Comparison of ENCODE assay signal across 12 cellular contexts in genomic region chr11:130054966-130055365, GRCh38.
"Had no signal": no experiment of that assay in that cellular context is flagged by ENCODE, and none has a peak within 500 bp of the region (broad histone marks: within the 10 kb centered on the region; RNA-seq: fewer than 3 reads in every experiment).

No MANE protein-coding gene starts in this region.

- H3K36me3 ChIP-seq: gastroesophageal sphincter, ovary, right atrium auricular region, sigmoid colon had no signal

- ATAC-seq: gastroesophageal sphincter; naive thymus-derived CD4-positive, alpha-beta T cell; stimulated activated naive B cell treated with anti-CD40 and anti-IgM and Interleukin-4, amounts not matched to agents 10 μg/mL and 1 μg/mL and 100 μg/mL, for 72 hours had no signal

- H3K9me3 ChIP-seq: gastroesophageal sphincter, ovary, right atrium auricular region, sigmoid colon had no signal

- H3K27me3 ChIP-seq: gastroesophageal sphincter, ovary, right atrium auricular region, sigmoid colon had no signal

- DNase-seq: effector CD4-positive, alpha-beta T cell; immature natural killer cell; naive thymus-derived CD4-positive, alpha-beta T cell; ovary; sigmoid colon; stimulated activated CD4-positive, alpha-beta T cell treated with anti-CD3 and anti-CD28 coated beads, Interleukin-2, amount 100 ng/mL, for 24 hours; stimulated activated CD4-positive, alpha-beta T cell treated with anti-CD3 and anti-CD28 coated beads, Interleukin-4, amount 100 ng/mL, for 4 hours; stimulated activated naive B cell treated with anti-CD40 and anti-IgM and Interleukin-4, amounts not matched to agents 10 μg/mL and 1 μg/mL and 100 μg/mL, for 72 hours had no signal

- H3K27ac ChIP-seq: coronary artery, ovary, right atrium auricular region, sigmoid colon, skin epidermis had no signal

- H3K4me3 ChIP-seq: coronary artery, gastroesophageal sphincter, ovary, right atrium auricular region, sigmoid colon, skin epidermis had no signal
